In the genomic region with DNA sequence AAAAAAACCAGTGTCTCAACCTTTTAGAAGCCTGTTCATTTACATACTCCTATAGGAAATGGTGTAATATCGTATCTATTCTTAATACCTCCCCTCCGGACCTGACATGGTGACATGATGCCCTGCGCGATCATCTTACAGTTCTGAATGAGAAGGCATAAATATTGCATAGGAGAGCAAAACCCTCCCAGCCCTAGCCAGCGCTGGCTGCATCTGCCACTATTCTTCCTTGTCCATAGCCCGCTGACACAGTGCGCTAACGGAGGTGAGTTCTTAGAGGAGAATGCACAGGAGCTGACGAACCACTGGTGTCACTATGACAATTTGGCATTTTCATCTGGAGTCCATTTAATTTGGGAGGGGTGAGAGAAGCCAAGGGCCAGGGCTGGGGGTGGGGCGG, we compare ENCODE assay signal across 27 cellular contexts.
A peak's percentile ranks its signal among the peaks of the same experiment; 100 is the strongest.
DNase-seq lines count a peak whose midpoint lies in the region; ATAC-seq and TF ChIP-seq lines count a peak whose summit lies in the region.
"Had no signal": no experiment of that assay in that cellular context is flagged by ENCODE, and none has a peak within 500 bp of the region (broad histone marks: within the 10 kb centered on the region; RNA-seq: fewer than 3 reads in every experiment).

No MANE protein-coding gene starts in this region.

- H3K4me1 Mint-ChIP-seq in nephron progenitor cell, result peaks cover 30% of the 10 kb centered on the region
- no peaks in the 10 kb centered on the region for H3K4me1 Mint-ChIP-seq in stimulated activated naive B cell treated with anti-CD40 and anti-IgM and Interleukin-4, amounts not matched to agents 10 μg/mL and 1 μg/mL and 100 μg/mL, for 72 hours
- H3K4me1 Mint-ChIP-seq: activated CD4-positive, alpha-beta T cell treated with anti-CD3 and anti-CD28 coated beads, Interleukin-2, amount 10 ng/mL, durations not matched to agents 7 days and 5 days; activated naive CD8-positive, alpha-beta T cell treated with anti-CD3 and anti-CD28 coated beads, Interleukin-2, amount 50 U/mL, for 24 hours had no signal

- no peaks in the 10 kb centered on the region for H3K27me3 ChIP-seq in HCT116 (ENCODE audit: insufficient read depth, low read length)
- H3K27me3 ChIP-seq: gastroesophageal sphincter, MG63, neutrophil, sigmoid colon, testis had no signal

- no TSS peak for BruUV-seq in HCT116 (replicated peaks; lab: Mats Ljungman, UMichigan)

- no peak for TF ChIP-seq CTCF in HCT116 (IDR thresholded peaks at IDR 0.05 in 2 of 3, conservative IDR thresholded peaks at IDR 0.05 in 1 of 3; ENCODE audit: borderline replicate concordance in 1 of 3, insufficient read depth in 1 of 3, low read depth in 2 of 3, low read length in 2 of 3)
- TF ChIP-seq CTCF in nephron progenitor cell (IDR thresholded peaks at IDR 0.05), result no peak

- H3K4me1 ChIP-seq in HCT116 (ENCODE audit: control insufficient read depth in 1 of 2, insufficient read depth in 2 of 2, low read length in 2 of 2), result peaks cover 12 to 22% of the 10 kb centered on the region in 2 experiments
- H3K4me1 ChIP-seq: gastroesophageal sphincter, prostate gland, sigmoid colon, testis had no signal

- peaks cover 30% of the 10 kb centered on the region for H3K36me3 Mint-ChIP-seq in nephron progenitor cell (ENCODE audit: low read depth)
- H3K36me3 Mint-ChIP-seq in stimulated activated naive B cell treated with anti-CD40 and anti-IgM and Interleukin-4, amounts not matched to agents 10 μg/mL and 1 μg/mL and 100 μg/mL, for 72 hours, result no peaks in the 10 kb centered on the region

- no peaks in the 10 kb centered on the region for H3K36me3 ChIP-seq in HCT116 (ENCODE audit: control insufficient read depth in 1 of 2, insufficient read depth in 2 of 2, low read length in 2 of 2)
- H3K36me3 ChIP-seq: gastroesophageal sphincter, MG63, neutrophil, prostate gland, sigmoid colon, WERI-Rb-1 had no signal

- H4K20me1 ChIP-seq in HCT116 (ENCODE audit: insufficient read depth), result no peaks in the 10 kb centered on the region

- intact Hi-C loops in HCT116 (cut with micrococcal nuclease), result no loop called here

- H3K4me3 Mint-ChIP-seq in nephron progenitor cell, result no peak overlapping the region
- H3K4me3 Mint-ChIP-seq in stimulated activated naive B cell treated with anti-CD40 and anti-IgM and Interleukin-4, amounts not matched to agents 10 μg/mL and 1 μg/mL and 100 μg/mL, for 72 hours, result no peak overlapping the region
- H3K4me3 Mint-ChIP-seq: activated CD4-positive, alpha-beta T cell treated with anti-CD3 and anti-CD28 coated beads, Interleukin-2, amount 10 ng/mL, durations not matched to agents 7 days and 5 days; activated naive CD8-positive, alpha-beta T cell treated with anti-CD3 and anti-CD28 coated beads, Interleukin-2, amount 50 U/mL, for 24 hours; immature natural killer cell had no signal

- H3K27ac Mint-ChIP-seq in nephron progenitor cell, result peak overlapping the region; percentile 54
- H3K27ac Mint-ChIP-seq in stimulated activated naive B cell treated with anti-CD40 and anti-IgM and Interleukin-4, amounts not matched to agents 10 μg/mL and 1 μg/mL and 100 μg/mL, for 72 hours, result no peak overlapping the region
- H3K27ac Mint-ChIP-seq: activated CD4-positive, alpha-beta T cell treated with anti-CD3 and anti-CD28 coated beads, Interleukin-2, amount 10 ng/mL, durations not matched to agents 7 days and 5 days; activated naive CD8-positive, alpha-beta T cell treated with anti-CD3 and anti-CD28 coated beads, Interleukin-2, amount 50 U/mL, for 24 hours had no signal

- DNase-seq in HCT116 (ENCODE audit: low read depth, low spot score) (no peak), NCI-H460 (ENCODE audit: extremely low read depth, low read depth) (peak; percentile 95), SHP77 (lab: John Stamatoyannopoulos, UW) (peak; percentile 63 to 70), nephron progenitor cell (no peak), NCI-H2107 (lab: John Stamatoyannopoulos, UW) (no peak)
- DNase-seq in stimulated activated naive B cell treated with anti-CD40 and anti-IgM and Interleukin-4, amounts not matched to agents 10 μg/mL and 1 μg/mL and 100 μg/mL, for 72 hours, result no peak
- DNase-seq: activated CD4-positive, alpha-beta T cell treated with anti-CD3 and anti-CD28 coated beads, Interleukin-2, amount 10 ng/mL, durations not matched to agents 7 days and 5 days; activated naive CD8-positive, alpha-beta T cell treated with anti-CD3 and anti-CD28 coated beads, Interleukin-2, amount 50 U/mL, for 24 hours; activated T-cell treated with anti-CD3 and anti-CD28 coated beads, Interleukin-2, amount 50 U/mL, for 48 hours; GOT3; immature natural killer cell; mesendoderm; NCI-H1417; NCI-H2081 treated with DMSO at 0.1 percent for 48 hours; NCI-H510A treated with DMSO at 0.1 percent for 48 hours; sigmoid colon; stimulated activated CD4-positive, alpha-beta T cell treated with anti-CD3 and anti-CD28 coated beads, Interleukin-15, amount 100 ng/mL, for 24 hours; stimulated activated naive CD8-positive, alpha-beta T cell treated with anti-CD3 and anti-CD28 coated beads, Interleukin-15, Interleukin-2, amounts not matched to agents 100 U/mL and 50 U/mL, for 24 hours; testis; WERI-Rb-1 had no signal

- no peak overlapping the region for H3K9ac ChIP-seq in HCT116 (ENCODE audit: low read length)

- ATAC-seq in HCT116 (peak; percentile 33), HG03378 (IDR thresholded peaks at IDR 0.05; ENCODE audit: unreplicated experiment) (no peak)
- no peak for ATAC-seq in stimulated activated naive B cell treated with anti-CD40 and anti-IgM and Interleukin-4, amounts not matched to agents 10 μg/mL and 1 μg/mL and 100 μg/mL, for 72 hours (replicated peaks)
- ATAC-seq: activated naive CD8-positive, alpha-beta T cell treated with anti-CD3 and anti-CD28 coated beads, Interleukin-2, amount 50 U/mL, for 24 hours; gastroesophageal sphincter; Right ventricle myocardium inferior; stimulated activated naive CD8-positive, alpha-beta T cell treated with anti-CD3 and anti-CD28 coated beads, Interleukin-15, Interleukin-2, amounts not matched to agents 100 U/mL and 50 U/mL, for 24 hours had no signal

- RAD21 ChIA-PET in HCT116 (lab: Charles Lee; ENCODE audit: low non-redundant PET in 1 of 2, low total read pairs in 2 of 2, uncharacterized antibody in 2 of 2, unreplicated experiment in 2 of 2), result no interaction called here

- no peaks in the 10 kb centered on the region for H3K9me2 ChIP-seq in HCT116 (ENCODE audit: insufficient read depth)

- no peaks in the 10 kb centered on the region for H3K9me3 ChIP-seq in HCT116 (ENCODE audit: control insufficient read depth in 1 of 2, insufficient read depth in 1 of 2, low read depth in 1 of 2, low read length in 2 of 2)
- H3K9me3 ChIP-seq: gastroesophageal sphincter, MG63, neutrophil, prostate gland, sigmoid colon, testis had no signal

- no peaks in the 10 kb centered on the region for H3K9me3 Mint-ChIP-seq in nephron progenitor cell
- no peaks in the 10 kb centered on the region for H3K9me3 Mint-ChIP-seq in stimulated activated naive B cell treated with anti-CD40 and anti-IgM and Interleukin-4, amounts not matched to agents 10 μg/mL and 1 μg/mL and 100 μg/mL, for 72 hours
- H3K9me3 Mint-ChIP-seq: activated CD4-positive, alpha-beta T cell treated with anti-CD3 and anti-CD28 coated beads, Interleukin-2, amount 10 ng/mL, durations not matched to agents 7 days and 5 days; activated naive CD8-positive, alpha-beta T cell treated with anti-CD3 and anti-CD28 coated beads, Interleukin-2, amount 50 U/mL, for 24 hours; immature natural killer cell had no signal

- peaks cover 3% of the 10 kb centered on the region for H3K27me3 Mint-ChIP-seq in nephron progenitor cell (ENCODE audit: low read depth, poor library complexity)
- peaks cover 0 to 5% of the 10 kb centered on the region in 2 donors for H3K27me3 Mint-ChIP-seq in stimulated activated naive B cell treated with anti-CD40 and anti-IgM and Interleukin-4, amounts not matched to agents 10 μg/mL and 1 μg/mL and 100 μg/mL, for 72 hours

- no peak overlapping the region for H3K27ac ChIP-seq in HCT116 (ENCODE audit: low read depth, low read length)
- H3K27ac ChIP-seq: C4-2B, gastroesophageal sphincter, neutrophil, prostate gland, sigmoid colon, testis, WERI-Rb-1 had no signal

- no peak for TF ChIP-seq POLR2A in HCT116 (IDR thresholded peaks at IDR 0.05; ENCODE audit: borderline replicate concordance, extremely low read depth, insufficient read depth, insufficient read length)

- H3K4me2 ChIP-seq in HCT116 (ENCODE audit: low read length), result peak overlapping the region; percentile 78

- no peak overlapping the region for H2AFZ ChIP-seq in HCT116 (ENCODE audit: low read depth, low read length, poor library complexity, severe bottlenecking)

- CTCF ChIA-PET in HCT116 (lab: Charles Lee), result no interaction called here

- TF ChIP-seq RAD21 in HCT116 (IDR thresholded peaks at IDR 0.05; ENCODE audit: low read depth), result no peak

- POLR2A ChIA-PET in HCT116 (lab: Charles Lee), result no interaction called here

- no peaks in the 10 kb centered on the region for H3K79me2 ChIP-seq in HCT116 (ENCODE audit: insufficient read depth, low read length)

- no peak overlapping the region for H3K4me3 ChIP-seq in HCT116 (replicated peaks in 1 of 2; ENCODE audit: low read depth in 1 of 2, low read length in 2 of 2)
- H3K4me3 ChIP-seq: gastroesophageal sphincter, MG63, prostate gland, sigmoid colon, testis had no signal

TF ChIP-seq in HCT116, 20 proteins besides CTCF, POLR2A, EP300 and RAD21 (continues in another document):
- no peak for TF ChIP-seq EGR1 (IDR thresholded peaks at IDR 0.05; ENCODE audit: low read depth)
- TF ChIP-seq TCF7L2 (IDR thresholded peaks at IDR 0.05; ENCODE audit: borderline replicate concordance, extremely low read depth, insufficient read depth, insufficient read length), result no peak

Comparison
In these comparisons a context has a peak if more than half of its experiments do, and no peak if none do; other contexts are left out.
1. DNase-seq: peak in NCI-H460 (single experiment) and SHP77 (2 of 2); none in HCT116 (single experiment), nephron progenitor cell (single experiment), NCI-H2107 (single experiment) and stimulated activated naive B cell treated with anti-CD40 and anti-IgM and Interleukin-4, amounts not matched to agents 10 μg/mL and 1 μg/mL and 100 μg/mL, for 72 hours (single experiment).